Comparison of ENCODE assay signal across 8 cellular contexts in the genomic region with DNA sequence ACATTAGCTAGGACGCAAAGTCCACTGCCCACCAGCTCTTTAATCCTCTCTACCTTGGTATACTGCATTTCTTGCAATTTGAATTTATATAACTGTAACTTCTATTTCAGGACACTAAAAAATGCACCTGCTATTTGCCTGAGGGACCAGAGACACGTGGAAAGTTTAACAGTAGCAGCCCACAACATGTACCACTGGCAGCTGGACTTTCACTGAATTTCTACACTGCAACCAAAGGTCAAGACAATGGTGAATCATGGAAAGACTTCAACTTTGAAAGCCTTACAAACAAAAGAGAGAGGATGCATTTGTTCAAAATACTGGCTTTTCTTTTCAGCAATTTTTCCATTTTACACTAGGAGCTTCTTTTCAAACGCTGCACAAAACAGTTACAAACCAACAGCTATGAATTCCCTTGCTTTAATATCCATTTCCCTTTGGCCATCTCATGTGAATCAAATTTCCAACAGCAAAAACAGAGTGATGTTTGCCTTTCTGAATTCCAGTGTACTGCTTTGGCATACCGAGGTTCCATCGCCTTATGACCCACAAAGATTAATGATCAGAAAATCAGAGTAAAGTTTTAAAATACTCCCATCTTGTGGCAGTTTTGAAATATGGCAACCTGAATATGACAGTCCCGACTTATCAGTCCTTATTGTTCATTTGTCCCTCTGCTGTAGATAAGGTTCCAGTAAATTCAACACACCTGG. TPM values are rescaled to one million over a fixed set of nuclear protein-coding genes. Genes with fewer than 3 reads are reported as not detected.
DNase-seq lines count a peak whose midpoint lies in the region; ATAC-seq and TF ChIP-seq lines count a peak whose summit lies in the region.

No MANE protein-coding gene starts in this region.

- H3K4me2 ChIP-seq in H9 (ENCODE audit: insufficient read depth, insufficient read length, low read length): no peak overlapping the region

- no peak overlapping the region for H3K56ac ChIP-seq in H9 (ENCODE audit: insufficient read length, low read depth, low read length)

- no peak overlapping the region for H4K5ac ChIP-seq in H9 (ENCODE audit: insufficient read length, low read depth, low read length)

- H4K8ac ChIP-seq in H9 (replicated peaks; ENCODE audit: insufficient read length, low read depth, low read length): no peak overlapping the region

- H2BK120ac ChIP-seq in H9 (ENCODE audit: low read depth, low read length, poor library complexity, severe bottlenecking): no peak overlapping the region

- TF ChIP-seq CTCF in H9 (conservative IDR thresholded peaks at IDR 0.05): peak; percentile 58
- TF ChIP-seq CTCF in right atrium auricular region (IDR thresholded peaks at IDR 0.05): peak; percentile 41 to 67

- no peak overlapping the region for H3T11ph ChIP-seq in H9 (ENCODE audit: low read length)

- H3K4me1 ChIP-seq in H9 (ENCODE audit: insufficient read depth, low read length) (no peaks in the 10 kb centered on the region), right atrium auricular region (no peaks in the 10 kb centered on the region)

- no peak overlapping the region for H3K9ac ChIP-seq in H9 (ENCODE audit: extremely low read depth, insufficient read length, low read length)

- no peaks in the 10 kb centered on the region for H3K79me1 ChIP-seq in H9 (ENCODE audit: insufficient read depth, low read depth, low read length, poor library complexity, severe bottlenecking)

- no peaks in the 10 kb centered on the region for H4K20me1 ChIP-seq in H9 (ENCODE audit: control insufficient read depth, insufficient read depth, insufficient read length)

- ATAC-seq in GM21717 (IDR thresholded peaks at IDR 0.05; ENCODE audit: unreplicated experiment): no peak

- H3K23ac ChIP-seq in H9 (ENCODE audit: insufficient read length, low read depth, low read length): no peak overlapping the region

- H3K9me3 Mint-ChIP-seq in H9: no peaks in the 10 kb centered on the region

- no peak overlapping the region for H3K4me3 ChIP-seq in right atrium auricular region

- H2BK15ac ChIP-seq in H9 (ENCODE audit: low read depth, low read length): no peak overlapping the region

- no peak overlapping the region for H2BK5ac ChIP-seq in H9 (ENCODE audit: insufficient read length, low read length)

- H3K27me3 ChIP-seq in H9 (ENCODE audit: insufficient read depth, low read length): no peaks in the 10 kb centered on the region
- no peaks in the 10 kb centered on the region for H3K27me3 ChIP-seq in right atrium auricular region

- DNase-seq in EH (ENCODE audit: low read depth) (peak; percentile 70), H9 (no peak), NCI-H146 treated with DMSO at 0.1 percent for 48 hours (lab: John Stamatoyannopoulos, UW; ENCODE audit: unreplicated experiment) (peak; percentile 28), amniotic epithelial cell (ENCODE audit: low read depth) (peak; percentile 59), right atrium auricular region (ENCODE audit: low spot score) (no peak), smooth muscle cell of the brain vasculature (ENCODE audit: low read depth, low spot score) (peak; percentile 32), GOT3 (lab: John Stamatoyannopoulos, UW) (no peak)

- H3K4ac ChIP-seq in H9 (ENCODE audit: low read depth, low read length): no peak overlapping the region

- H3K14ac ChIP-seq in H9 (ENCODE audit: insufficient read depth, low read length): no peak overlapping the region

- H3K9me3 ChIP-seq in H9 (ENCODE audit: control insufficient read depth, low read depth, low read length) (no peaks in the 10 kb centered on the region), right atrium auricular region (no peaks in the 10 kb centered on the region)

- H3K23me2 ChIP-seq in H9 (ENCODE audit: insufficient read length, low read depth, low read length, poor library complexity, severe bottlenecking): no peaks in the 10 kb centered on the region

- WGBS in H9 (ENCODE audit: extremely low coverage, insufficient read length, low lambda C conversion rate): no CpG with 5 or more reads among the region's 6 CpGs

- H3K36me3 Mint-ChIP-seq in H9 (ENCODE audit: insufficient read depth in 1 of 3, low read depth in 3 of 3): no peaks in the 10 kb centered on the region

- H3K27ac ChIP-seq in H9 (ENCODE audit: insufficient read length, low read depth, low read length) (no peak overlapping the region), right atrium auricular region (no peak overlapping the region)

- H3K27me3 Mint-ChIP-seq in H9 (ENCODE audit: low read depth): no peaks in the 10 kb centered on the region

- H3K4me1 Mint-ChIP-seq in H9: peaks cover 12 to 17% of the 10 kb centered on the region in 2 experiments

- no peak overlapping the region for H2BK20ac ChIP-seq in H9 (ENCODE audit: low read depth, low read length, poor library complexity, severe bottlenecking)

- H3K4me3 Mint-ChIP-seq in H9: no peak overlapping the region

- H2AFZ ChIP-seq in H9 (ENCODE audit: low read length): no peak overlapping the region

- no peak overlapping the region for H2AK5ac ChIP-seq in H9 (ENCODE audit: insufficient read length, low read length)

- no peaks in the 10 kb centered on the region for H3K36me3 ChIP-seq in right atrium auricular region

- H3K18ac ChIP-seq in H9 (ENCODE audit: insufficient read length, low read depth, low read length): no peak overlapping the region

- H2BK12ac ChIP-seq in H9 (ENCODE audit: insufficient read length, low read depth, low read length): no peak overlapping the region

- no peaks in the 10 kb centered on the region for H3K79me2 ChIP-seq in H9 (ENCODE audit: insufficient read depth, low read length)

- H3K27ac Mint-ChIP-seq in H9: no peak overlapping the region

- H4K91ac ChIP-seq in H9 (ENCODE audit: insufficient read length, low read depth, low read length): no peak overlapping the region

RNA-seq across cellular contexts. Expression of gene HNRNPH3, which starts 29.9 kb away (rescaled TPM):
- total RNA-seq in H9 (2021) (234 and 244 TPM in 2 replicates), right atrium auricular region (10 to 100 TPM; 29.7 to 34.8 TPM)

RNA-seq across cellular contexts. Expression of gene PBLD, which starts 30.8 kb away (rescaled TPM):
- total RNA-seq in H9 (2021): 2.4 and 3.5 TPM in 2 replicates
- 1 to 10 TPM; 2.7 to 4.5 TPM for total RNA-seq in right atrium auricular region

Comparison
In these comparisons a context has a peak if more than half of its experiments do, and no peak if none do; other contexts are left out.
1. DNase-seq: peak in EH (single experiment), NCI-H146 treated with DMSO at 0.1 percent for 48 hours (single experiment), amniotic epithelial cell (single experiment) and smooth muscle cell of the brain vasculature (single experiment); none in H9 (single experiment), right atrium auricular region (single experiment) and GOT3 (single experiment).